Comparison of ENCODE assay signal across 18 cellular contexts in genomic region chr18:75507636-75508035, GRCh38.
"Had no signal": no experiment of that assay in that cellular context is flagged by ENCODE, and none has a peak within 500 bp of the region (broad histone marks: within the 10 kb centered on the region; RNA-seq: fewer than 3 reads in every experiment).

No MANE protein-coding gene starts in this region.

- H3K9me3 ChIP-seq: pancreas, thyroid gland had no signal

- H3K27me3 ChIP-seq: ascending aorta, cardiac muscle cell, gastroesophageal sphincter, left lung, pancreas, thyroid gland had no signal

- H3K4me3 ChIP-seq: ascending aorta, cardiac muscle cell, esophagus muscularis mucosa, gastroesophageal sphincter, left lung, pancreas, thyroid gland had no signal

- H3K27ac ChIP-seq: ascending aorta, cardiac muscle cell, esophagus muscularis mucosa, gastroesophageal sphincter, left lung, pancreas, thyroid gland had no signal

- DNase-seq: activated CD4-positive, alpha-beta T cell treated with anti-CD3 and anti-CD28 coated beads, Interleukin-2, amount 50 U/mL, for 1 hour; activated naive CD4-positive, alpha-beta T cell; activated naive CD8-positive, alpha-beta T cell treated with anti-CD3 and anti-CD28 coated beads, Interleukin-2, amount 10 ng/mL, durations not matched to agents 7 days and 5 days; activated T-cell treated with anti-CD3 and anti-CD28 coated beads for 4 hours; islet precursor cell; left lung; mesenchymal stem cell; naive thymus-derived CD8-positive, alpha-beta T cell; pancreas; stimulated activated CD4-positive, alpha-beta T cell treated with anti-CD3 and anti-CD28 coated beads, Interleukin-2, amount 100 ng/mL, for 48 hours; T-cell; T-helper 9 cell; thyroid gland had no signal

- H3K4me1 ChIP-seq: ascending aorta, esophagus muscularis mucosa, gastroesophageal sphincter, left lung, pancreas had no signal

- ATAC-seq: gastroesophageal sphincter; left lung; naive thymus-derived CD8-positive, alpha-beta T cell; pancreas; stimulated activated memory B cell treated with anti-CD40 and anti-IgM and Interleukin-4, amounts not matched to agents 10 μg/mL and 1 μg/mL and 100 μg/mL, for 72 hours; T-cell had no signal

- H3K36me3 ChIP-seq: ascending aorta, cardiac muscle cell, esophagus muscularis mucosa, gastroesophageal sphincter, left lung, pancreas, thyroid gland had no signal
